ENCODE assay signal across 1 cellular context in the genomic region with DNA sequence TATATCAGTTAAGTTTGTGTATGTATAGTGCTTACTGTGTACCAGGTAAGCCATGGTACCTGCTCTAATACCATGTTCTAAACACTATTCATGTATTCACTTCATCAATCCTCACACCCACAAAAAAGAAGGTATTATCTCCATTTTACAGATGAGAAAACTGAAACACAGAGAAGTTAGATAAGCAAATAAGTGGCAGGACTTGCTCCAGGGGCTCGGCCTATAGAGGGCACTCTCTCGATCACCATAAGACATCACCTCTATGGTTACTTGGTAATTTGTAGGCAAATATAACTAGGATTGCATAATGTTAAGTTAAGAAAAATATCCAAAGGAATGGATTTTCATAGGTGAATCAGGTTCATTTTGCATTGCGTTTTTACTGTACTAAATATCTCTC.
TF ChIP-seq lines count a peak whose summit lies in the region.

No MANE protein-coding gene starts in this region.

TF ChIP-seq in GM23338, 12 proteins besides CTCF, POLR2A, EP300 and RAD21 (continued from another document):
- TF ChIP-seq, protein P1, sequence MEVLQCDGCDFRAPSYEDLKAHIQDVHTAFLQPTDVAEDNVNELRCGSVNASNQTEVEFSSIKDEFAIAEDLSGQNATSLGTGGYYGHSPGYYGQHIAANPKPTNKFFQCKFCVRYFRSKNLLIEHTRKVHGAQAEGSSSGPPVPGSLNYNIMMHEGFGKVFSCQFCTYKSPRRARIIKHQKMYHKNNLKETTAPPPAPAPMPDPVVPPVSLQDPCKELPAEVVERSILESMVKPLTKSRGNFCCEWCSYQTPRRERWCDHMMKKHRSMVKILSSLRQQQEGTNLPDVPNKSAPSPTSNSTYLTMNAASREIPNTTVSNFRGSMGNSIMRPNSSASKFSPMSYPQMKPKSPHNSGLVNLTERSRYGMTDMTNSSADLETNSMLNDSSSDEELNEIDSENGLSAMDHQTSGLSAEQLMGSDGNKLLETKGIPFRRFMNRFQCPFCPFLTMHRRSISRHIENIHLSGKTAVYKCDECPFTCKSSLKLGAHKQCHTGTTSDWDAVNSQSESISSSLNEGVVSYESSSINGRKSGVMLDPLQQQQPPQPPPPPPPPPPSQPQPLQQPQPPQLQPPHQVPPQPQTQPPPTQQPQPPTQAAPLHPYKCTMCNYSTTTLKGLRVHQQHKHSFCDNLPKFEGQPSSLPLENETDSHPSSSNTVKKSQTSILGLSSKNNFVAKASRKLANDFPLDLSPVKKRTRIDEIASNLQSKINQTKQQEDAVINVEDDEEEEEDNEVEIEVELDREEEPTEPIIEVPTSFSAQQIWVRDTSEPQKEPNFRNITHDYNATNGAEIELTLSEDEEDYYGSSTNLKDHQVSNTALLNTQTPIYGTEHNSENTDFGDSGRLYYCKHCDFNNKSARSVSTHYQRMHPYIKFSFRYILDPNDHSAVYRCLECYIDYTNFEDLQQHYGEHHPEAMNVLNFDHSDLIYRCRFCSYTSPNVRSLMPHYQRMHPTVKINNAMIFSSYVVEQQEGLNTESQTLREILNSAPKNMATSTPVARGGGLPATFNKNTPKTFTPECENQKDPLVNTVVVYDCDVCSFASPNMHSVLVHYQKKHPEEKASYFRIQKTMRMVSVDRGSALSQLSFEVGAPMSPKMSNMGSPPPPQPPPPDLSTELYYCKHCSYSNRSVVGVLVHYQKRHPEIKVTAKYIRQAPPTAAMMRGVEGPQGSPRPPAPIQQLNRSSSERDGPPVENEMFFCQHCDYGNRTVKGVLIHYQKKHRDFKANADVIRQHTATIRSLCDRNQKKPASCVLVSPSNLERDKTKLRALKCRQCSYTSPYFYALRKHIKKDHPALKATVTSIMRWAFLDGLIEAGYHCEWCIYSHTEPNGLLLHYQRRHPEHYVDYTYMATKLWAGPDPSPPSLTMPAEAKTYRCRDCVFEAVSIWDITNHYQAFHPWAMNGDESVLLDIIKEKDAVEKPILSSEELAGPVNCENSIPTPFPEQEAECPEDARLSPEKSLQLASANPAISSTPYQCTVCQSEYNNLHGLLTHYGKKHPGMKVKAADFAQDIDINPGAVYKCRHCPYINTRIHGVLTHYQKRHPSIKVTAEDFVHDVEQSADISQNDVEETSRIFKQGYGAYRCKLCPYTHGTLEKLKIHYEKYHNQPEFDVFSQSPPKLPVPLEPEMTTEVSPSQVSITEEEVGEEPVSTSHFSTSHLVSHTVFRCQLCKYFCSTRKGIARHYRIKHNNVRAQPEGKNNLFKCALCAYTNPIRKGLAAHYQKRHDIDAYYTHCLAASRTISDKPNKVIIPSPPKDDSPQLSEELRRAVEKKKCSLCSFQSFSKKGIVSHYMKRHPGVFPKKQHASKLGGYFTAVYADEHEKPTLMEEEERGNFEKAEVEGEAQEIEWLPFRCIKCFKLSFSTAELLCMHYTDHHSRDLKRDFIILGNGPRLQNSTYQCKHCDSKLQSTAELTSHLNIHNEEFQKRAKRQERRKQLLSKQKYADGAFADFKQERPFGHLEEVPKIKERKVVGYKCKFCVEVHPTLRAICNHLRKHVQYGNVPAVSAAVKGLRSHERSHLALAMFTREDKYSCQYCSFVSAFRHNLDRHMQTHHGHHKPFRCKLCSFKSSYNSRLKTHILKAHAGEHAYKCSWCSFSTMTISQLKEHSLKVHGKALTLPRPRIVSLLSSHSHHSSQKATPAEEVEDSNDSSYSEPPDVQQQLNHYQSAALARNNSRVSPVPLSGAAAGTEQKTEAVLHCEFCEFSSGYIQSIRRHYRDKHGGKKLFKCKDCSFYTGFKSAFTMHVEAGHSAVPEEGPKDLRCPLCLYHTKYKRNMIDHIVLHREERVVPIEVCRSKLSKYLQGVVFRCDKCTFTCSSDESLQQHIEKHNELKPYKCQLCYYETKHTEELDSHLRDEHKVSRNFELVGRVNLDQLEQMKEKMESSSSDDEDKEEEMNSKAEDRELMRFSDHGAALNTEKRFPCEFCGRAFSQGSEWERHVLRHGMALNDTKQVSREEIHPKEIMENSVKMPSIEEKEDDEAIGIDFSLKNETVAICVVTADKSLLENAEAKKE (CRISPR knock-in tag; IDR thresholded peaks at IDR 0.05), result no peak
- TF ChIP-seq, protein P2, sequence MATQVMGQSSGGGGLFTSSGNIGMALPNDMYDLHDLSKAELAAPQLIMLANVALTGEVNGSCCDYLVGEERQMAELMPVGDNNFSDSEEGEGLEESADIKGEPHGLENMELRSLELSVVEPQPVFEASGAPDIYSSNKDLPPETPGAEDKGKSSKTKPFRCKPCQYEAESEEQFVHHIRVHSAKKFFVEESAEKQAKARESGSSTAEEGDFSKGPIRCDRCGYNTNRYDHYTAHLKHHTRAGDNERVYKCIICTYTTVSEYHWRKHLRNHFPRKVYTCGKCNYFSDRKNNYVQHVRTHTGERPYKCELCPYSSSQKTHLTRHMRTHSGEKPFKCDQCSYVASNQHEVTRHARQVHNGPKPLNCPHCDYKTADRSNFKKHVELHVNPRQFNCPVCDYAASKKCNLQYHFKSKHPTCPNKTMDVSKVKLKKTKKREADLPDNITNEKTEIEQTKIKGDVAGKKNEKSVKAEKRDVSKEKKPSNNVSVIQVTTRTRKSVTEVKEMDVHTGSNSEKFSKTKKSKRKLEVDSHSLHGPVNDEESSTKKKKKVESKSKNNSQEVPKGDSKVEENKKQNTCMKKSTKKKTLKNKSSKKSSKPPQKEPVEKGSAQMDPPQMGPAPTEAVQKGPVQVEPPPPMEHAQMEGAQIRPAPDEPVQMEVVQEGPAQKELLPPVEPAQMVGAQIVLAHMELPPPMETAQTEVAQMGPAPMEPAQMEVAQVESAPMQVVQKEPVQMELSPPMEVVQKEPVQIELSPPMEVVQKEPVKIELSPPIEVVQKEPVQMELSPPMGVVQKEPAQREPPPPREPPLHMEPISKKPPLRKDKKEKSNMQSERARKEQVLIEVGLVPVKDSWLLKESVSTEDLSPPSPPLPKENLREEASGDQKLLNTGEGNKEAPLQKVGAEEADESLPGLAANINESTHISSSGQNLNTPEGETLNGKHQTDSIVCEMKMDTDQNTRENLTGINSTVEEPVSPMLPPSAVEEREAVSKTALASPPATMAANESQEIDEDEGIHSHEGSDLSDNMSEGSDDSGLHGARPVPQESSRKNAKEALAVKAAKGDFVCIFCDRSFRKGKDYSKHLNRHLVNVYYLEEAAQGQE (IDR thresholded peaks at IDR 0.05; ENCODE audit: unreplicated experiment), result no peak
- no peak for TF ChIP-seq ZNF114 (CRISPR knock-in tag; IDR thresholded peaks at IDR 0.05)
